In the genomic region with DNA sequence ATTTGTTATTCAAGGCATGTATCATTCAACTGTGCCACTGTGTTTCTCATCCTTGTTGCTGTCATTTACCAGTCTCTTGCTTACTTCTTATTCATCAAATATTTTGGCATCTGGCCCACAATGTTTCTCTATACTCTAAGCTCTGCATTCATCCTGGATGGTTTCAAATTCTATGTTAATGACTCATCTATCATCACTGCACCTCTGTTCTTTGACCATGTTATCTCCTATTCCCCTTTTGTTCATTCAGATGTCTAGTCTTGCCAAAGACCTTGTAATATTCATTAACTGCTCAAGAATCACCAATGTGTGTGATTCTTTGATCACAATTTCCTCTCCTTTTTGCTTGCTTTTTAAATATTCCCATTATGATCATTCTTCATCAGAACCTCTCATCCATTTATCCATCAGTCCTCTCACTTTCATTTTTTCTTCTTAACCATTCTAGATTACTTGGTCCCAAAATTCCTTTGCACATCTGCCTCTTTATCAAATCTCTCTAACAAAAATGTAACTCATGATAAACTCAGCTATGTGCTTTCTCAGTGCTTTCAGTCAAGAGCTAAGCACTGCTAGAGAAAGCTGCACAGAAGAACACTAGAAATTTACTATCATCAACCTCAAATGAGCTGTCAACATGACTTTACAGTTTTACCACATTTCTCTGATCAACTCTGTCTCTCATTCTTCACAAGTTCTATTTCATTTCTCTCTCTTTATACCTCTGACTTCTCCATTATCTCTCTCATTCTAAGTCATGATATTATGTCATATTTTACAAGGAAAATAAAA, we compare ENCODE assay signal across 1 cellular context.
A peak's percentile ranks its signal among the peaks of the same experiment; 100 is the strongest.
TF ChIP-seq lines count a peak whose summit lies in the region.

No MANE protein-coding gene starts in this region.

TF ChIP-seq in HEK293, 187 proteins besides CTCF, POLR2A, EP300 and RAD21 (continued from another document):
- TF ChIP-seq, protein P1, sequence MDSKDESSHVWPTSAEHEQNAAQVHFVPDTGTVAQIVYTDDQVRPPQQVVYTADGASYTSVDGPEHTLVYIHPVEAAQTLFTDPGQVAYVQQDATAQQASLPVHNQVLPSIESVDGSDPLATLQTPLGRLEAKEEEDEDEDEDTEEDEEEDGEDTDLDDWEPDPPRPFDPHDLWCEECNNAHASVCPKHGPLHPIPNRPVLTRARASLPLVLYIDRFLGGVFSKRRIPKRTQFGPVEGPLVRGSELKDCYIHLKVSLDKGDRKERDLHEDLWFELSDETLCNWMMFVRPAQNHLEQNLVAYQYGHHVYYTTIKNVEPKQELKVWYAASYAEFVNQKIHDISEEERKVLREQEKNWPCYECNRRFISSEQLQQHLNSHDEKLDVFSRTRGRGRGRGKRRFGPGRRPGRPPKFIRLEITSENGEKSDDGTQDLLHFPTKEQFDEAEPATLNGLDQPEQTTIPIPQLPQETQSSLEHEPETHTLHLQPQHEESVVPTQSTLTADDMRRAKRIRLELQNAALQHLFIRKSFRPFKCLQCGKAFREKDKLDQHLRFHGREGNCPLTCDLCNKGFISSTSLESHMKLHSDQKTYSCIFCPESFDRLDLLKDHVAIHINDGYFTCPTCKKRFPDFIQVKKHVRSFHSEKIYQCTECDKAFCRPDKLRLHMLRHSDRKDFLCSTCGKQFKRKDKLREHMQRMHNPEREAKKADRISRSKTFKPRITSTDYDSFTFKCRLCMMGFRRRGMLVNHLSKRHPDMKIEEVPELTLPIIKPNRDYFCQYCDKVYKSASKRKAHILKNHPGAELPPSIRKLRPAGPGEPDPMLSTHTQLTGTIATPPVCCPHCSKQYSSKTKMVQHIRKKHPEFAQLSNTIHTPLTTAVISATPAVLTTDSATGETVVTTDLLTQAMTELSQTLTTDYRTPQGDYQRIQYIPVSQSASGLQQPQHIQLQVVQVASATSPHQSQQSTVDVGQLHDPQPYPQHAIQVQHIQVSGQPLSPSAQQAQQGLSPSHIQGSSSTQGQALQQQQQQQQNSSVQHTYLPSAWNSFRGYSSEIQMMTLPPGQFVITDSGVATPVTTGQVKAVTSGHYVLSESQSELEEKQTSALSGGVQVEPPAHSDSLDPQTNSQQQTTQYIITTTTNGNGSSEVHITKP (tag by site-specific recombination; IDR thresholded peaks at IDR 0.05), result 0 out of 2 replicates have a peak, but pooled peaks have one; percentile 12
- TF ChIP-seq BCL11A (tag by site-specific recombination; IDR thresholded peaks at IDR 0.05; ENCODE audit: low read depth), result no peak
- TF ChIP-seq ZBTB48 (tag by site-specific recombination; IDR thresholded peaks at IDR 0.05), result no peak
- peak; percentile 42; the same call in 1 of the 2 replicates for TF ChIP-seq SP7 (tag by site-specific recombination; IDR thresholded peaks at IDR 0.05)
- peak; percentile 77 for TF ChIP-seq ZBTB17 (tag by site-specific recombination; IDR thresholded peaks at IDR 0.05)
- no peak for TF ChIP-seq ZNF157 (tag by site-specific recombination; IDR thresholded peaks at IDR 0.05)
- TF ChIP-seq KLF8 (tag by site-specific recombination; IDR thresholded peaks at IDR 0.05), result peak; percentile 50; the same call in 1 of the 2 replicates
- TF ChIP-seq ZNF211 (tag by site-specific recombination; IDR thresholded peaks at IDR 0.05; ENCODE audit: low read depth), result no peak
- TF ChIP-seq, protein P2, sequence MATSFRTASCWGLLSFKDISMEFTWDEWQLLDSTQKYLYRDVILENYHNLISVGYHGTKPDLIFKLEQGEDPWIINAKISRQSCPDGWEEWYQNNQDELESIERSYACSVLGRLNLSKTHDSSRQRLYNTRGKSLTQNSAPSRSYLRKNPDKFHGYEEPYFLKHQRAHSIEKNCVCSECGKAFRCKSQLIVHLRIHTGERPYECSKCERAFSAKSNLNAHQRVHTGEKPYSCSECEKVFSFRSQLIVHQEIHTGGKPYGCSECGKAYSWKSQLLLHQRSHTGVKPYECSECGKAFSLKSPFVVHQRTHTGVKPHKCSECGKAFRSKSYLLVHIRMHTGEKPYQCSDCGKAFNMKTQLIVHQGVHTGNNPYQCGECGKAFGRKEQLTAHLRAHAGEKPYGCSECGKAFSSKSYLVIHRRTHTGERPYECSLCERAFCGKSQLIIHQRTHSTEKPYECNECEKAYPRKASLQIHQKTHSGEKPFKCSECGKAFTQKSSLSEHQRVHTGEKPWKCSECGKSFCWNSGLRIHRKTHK (tag by site-specific recombination; IDR thresholded peaks at IDR 0.05), result no peak
- no peak; the same call in 1 of the 2 replicates for TF ChIP-seq ZEB2 (tag by site-specific recombination; IDR thresholded peaks at IDR 0.05)
- TF ChIP-seq, protein P3, sequence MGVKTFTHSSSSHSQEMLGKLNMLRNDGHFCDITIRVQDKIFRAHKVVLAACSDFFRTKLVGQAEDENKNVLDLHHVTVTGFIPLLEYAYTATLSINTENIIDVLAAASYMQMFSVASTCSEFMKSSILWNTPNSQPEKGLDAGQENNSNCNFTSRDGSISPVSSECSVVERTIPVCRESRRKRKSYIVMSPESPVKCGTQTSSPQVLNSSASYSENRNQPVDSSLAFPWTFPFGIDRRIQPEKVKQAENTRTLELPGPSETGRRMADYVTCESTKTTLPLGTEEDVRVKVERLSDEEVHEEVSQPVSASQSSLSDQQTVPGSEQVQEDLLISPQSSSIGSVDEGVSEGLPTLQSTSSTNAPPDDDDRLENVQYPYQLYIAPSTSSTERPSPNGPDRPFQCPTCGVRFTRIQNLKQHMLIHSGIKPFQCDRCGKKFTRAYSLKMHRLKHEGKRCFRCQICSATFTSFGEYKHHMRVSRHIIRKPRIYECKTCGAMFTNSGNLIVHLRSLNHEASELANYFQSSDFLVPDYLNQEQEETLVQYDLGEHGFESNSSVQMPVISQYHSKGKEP (tag by site-specific recombination; IDR thresholded peaks at IDR 0.05), result no peak
- TF ChIP-seq ZNF654 (tag by site-specific recombination; IDR thresholded peaks at IDR 0.05; ENCODE audit: low read depth), result no peak
- TF ChIP-seq ZNF248 (tag by site-specific recombination; IDR thresholded peaks at IDR 0.05), result no peak
- TF ChIP-seq, protein P4, sequence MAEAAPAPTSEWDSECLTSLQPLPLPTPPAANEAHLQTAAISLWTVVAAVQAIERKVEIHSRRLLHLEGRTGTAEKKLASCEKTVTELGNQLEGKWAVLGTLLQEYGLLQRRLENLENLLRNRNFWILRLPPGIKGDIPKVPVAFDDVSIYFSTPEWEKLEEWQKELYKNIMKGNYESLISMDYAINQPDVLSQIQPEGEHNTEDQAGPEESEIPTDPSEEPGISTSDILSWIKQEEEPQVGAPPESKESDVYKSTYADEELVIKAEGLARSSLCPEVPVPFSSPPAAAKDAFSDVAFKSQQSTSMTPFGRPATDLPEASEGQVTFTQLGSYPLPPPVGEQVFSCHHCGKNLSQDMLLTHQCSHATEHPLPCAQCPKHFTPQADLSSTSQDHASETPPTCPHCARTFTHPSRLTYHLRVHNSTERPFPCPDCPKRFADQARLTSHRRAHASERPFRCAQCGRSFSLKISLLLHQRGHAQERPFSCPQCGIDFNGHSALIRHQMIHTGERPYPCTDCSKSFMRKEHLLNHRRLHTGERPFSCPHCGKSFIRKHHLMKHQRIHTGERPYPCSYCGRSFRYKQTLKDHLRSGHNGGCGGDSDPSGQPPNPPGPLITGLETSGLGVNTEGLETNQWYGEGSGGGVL (tag by site-specific recombination; IDR thresholded peaks at IDR 0.05), result 0 out of 2 replicates have a peak, but pooled peaks have one; percentile 14
- peak; percentile 39; the same call in 1 of the 2 replicates for TF ChIP-seq ZFP37 (tag by site-specific recombination; IDR thresholded peaks at IDR 0.05)
- TF ChIP-seq ZNF48 (tag by site-specific recombination; IDR thresholded peaks at IDR 0.05), result no peak
- peak; percentile 30; the same call in 1 of the 2 replicates for TF ChIP-seq ZNF366 (tag by site-specific recombination; conservative IDR thresholded peaks at IDR 0.05)
